ENCODE assay signal across 19 cellular contexts in the genomic region with DNA sequence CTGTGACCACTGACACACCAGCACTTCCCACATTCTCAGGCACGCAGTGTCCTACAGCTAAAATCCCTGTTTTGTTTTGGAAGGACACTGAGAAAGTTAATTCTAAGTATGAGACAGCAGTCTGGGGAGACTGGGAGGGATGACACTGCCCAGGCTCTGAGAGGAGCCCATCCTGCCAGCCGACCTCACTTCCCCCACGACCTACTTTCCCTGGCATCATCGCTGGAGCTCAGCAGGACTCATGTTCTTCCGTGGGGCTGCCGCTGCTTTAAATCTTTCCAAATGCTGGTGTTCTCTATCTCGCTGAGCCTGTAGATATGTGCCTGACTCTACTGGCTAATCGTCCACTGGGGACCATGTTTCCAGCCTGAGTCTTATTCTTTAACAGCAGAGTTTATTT.
DNase-seq lines count a peak whose midpoint lies in the region; ATAC-seq, FAIRE-seq and TF ChIP-seq lines count a peak whose summit lies in the region.
"Had no signal": no experiment of that assay in that cellular context is flagged by ENCODE, and none has a peak within 500 bp of the region (broad histone marks: within the 10 kb centered on the region; RNA-seq: fewer than 3 reads in every experiment).

No MANE protein-coding gene starts in this region.

- H3K4me2 ChIP-seq in neuronal stem cell (ENCODE audit: insufficient read depth, low read length, poor library complexity, severe bottlenecking) = no peak overlapping the region

- H3K23ac ChIP-seq in neuronal stem cell (ENCODE audit: low read depth, low read length, poor library complexity) = no peak overlapping the region

- H2BK12ac ChIP-seq in neuronal stem cell (ENCODE audit: low read length) = no peak overlapping the region

- H3K4me3 ChIP-seq in right cardiac atrium (ENCODE audit: low read length) = no peak overlapping the region
- no peak overlapping the region for H3K4me3 ChIP-seq in neuronal stem cell (ENCODE audit: low read length in 2 of 2)
- H3K4me3 ChIP-seq in pancreas = no peak overlapping the region
- H3K4me3 ChIP-seq: GM12878 had no signal

- no peak overlapping the region for H2BK15ac ChIP-seq in neuronal stem cell (ENCODE audit: low read length)

- peaks cover 27% of the 10 kb centered on the region for H3K27me3 Mint-ChIP-seq in T-helper 17 cell
- H3K27me3 Mint-ChIP-seq: CD4-positive, CD25-positive, alpha-beta regulatory T cell; IgD-negative memory B cell had no signal

- no peak for TF ChIP-seq CTCF in pancreas (IDR thresholded peaks at IDR 0.05)

- 38% methylated on average over 8 of the region's 8 CpGs for WGBS in right cardiac atrium
- no CpG with 5 or more reads among the region's 8 CpGs for WGBS in neuronal stem cell (ENCODE audit: extremely low coverage in 2 of 2, insufficient read length in 2 of 2, insufficient replicate concordance in 1 of 2), 2 donors
- 86 to 87% methylated on average over 8 of the region's 8 CpGs for WGBS in pancreas, 2 donors

- DNase-seq in right cardiac atrium (peak in 1 of 3 donors; percentile 50), Right ventricle myocardium inferior (ENCODE audit: missing footprints) (no peak), T-helper 17 cell (no peak), neuronal stem cell (ENCODE audit: low spot score) (no peak), urothelium cell line (ENCODE audit: low spot score) (no peak), kidney glomerular epithelial cell (lab: John Stamatoyannopoulos, UW) (no peak), pancreas (no peak), DMS153 treated with DMSO at 0.1 percent for 48 hours (lab: John Stamatoyannopoulos, UW; ENCODE audit: unreplicated experiment) (no peak)
- DNase-seq: ACHN; BE2C; CD4-positive, CD25-positive, alpha-beta regulatory T cell; DMS153; DMS79 treated with DMSO at 0.1 percent for 48 hours; GOT3; H9 had no signal

- FAIRE-seq in urothelium cell line (lab: Jason Lieb, UNC) (peak; percentile 66), pancreas (lab: Jason Lieb, UNC) (no peak)
- FAIRE-seq: A204.1, GM12878, HepG2 had no signal

- H3K4me3 Mint-ChIP-seq in T-helper 17 cell = no peak overlapping the region
- H3K4me3 Mint-ChIP-seq: CD4-positive, CD25-positive, alpha-beta regulatory T cell; H9; IgD-negative memory B cell had no signal

- peaks cover 5% of the 10 kb centered on the region for H3K4me1 Mint-ChIP-seq in T-helper 17 cell
- H3K4me1 Mint-ChIP-seq: IgD-negative memory B cell had no signal

- peak overlapping the region; percentile 48 for H3K18ac ChIP-seq in neuronal stem cell (ENCODE audit: low read length)

- H3K36me3 Mint-ChIP-seq in T-helper 17 cell (ENCODE audit: low read depth) = no peaks in the 10 kb centered on the region
- H3K36me3 Mint-ChIP-seq: CD4-positive, CD25-positive, alpha-beta regulatory T cell; IgD-negative memory B cell had no signal

- H3K27ac Mint-ChIP-seq in T-helper 17 cell = peak overlapping the region; percentile 34
- H3K27ac Mint-ChIP-seq: CD4-positive, CD25-positive, alpha-beta regulatory T cell; H9; IgD-negative memory B cell had no signal

- H3K36me3 ChIP-seq in neuronal stem cell (replicated peaks in 1 of 2; ENCODE audit: control insufficient read depth in 2 of 2, insufficient read depth in 2 of 2, low read length in 2 of 2) (no peaks in the 10 kb centered on the region), pancreas (no peaks in the 10 kb centered on the region)
- H3K36me3 ChIP-seq: BE2C had no signal

- ATAC-seq in right cardiac atrium (peak; percentile 60 to 68), Right ventricle myocardium inferior (no peak), T-helper 17 cell (no peak), pancreas (no peak)
- ATAC-seq: GM12878, HepG2 had no signal

- no peak overlapping the region for H2BK120ac ChIP-seq in neuronal stem cell (ENCODE audit: low read depth, low read length)

- H3K27ac ChIP-seq in right cardiac atrium (ENCODE audit: low read length) = peak overlapping the region; percentile 11
- no peak overlapping the region for H3K27ac ChIP-seq in neuronal stem cell (replicated peaks; ENCODE audit: low read length)
- no peak overlapping the region for H3K27ac ChIP-seq in pancreas

- H4K91ac ChIP-seq in neuronal stem cell (ENCODE audit: low read depth, low read length, poor library complexity) = no peak overlapping the region

- H3K14ac ChIP-seq in neuronal stem cell (ENCODE audit: low read length) = no peak overlapping the region

- intact Hi-C loops in right cardiac atrium (cut with DNase I) (no loop called here), Right ventricle myocardium inferior (cut with DNase I) (no loop called here), pancreas (cut with DNase I) (no loop called here)

- H3K4ac ChIP-seq in neuronal stem cell (ENCODE audit: low read length) = no peak overlapping the region

- no peak overlapping the region for H2BK5ac ChIP-seq in neuronal stem cell (ENCODE audit: low read length)

- no peak overlapping the region for H4K8ac ChIP-seq in neuronal stem cell (ENCODE audit: low read depth, low read length)

- H3K27me3 ChIP-seq in right cardiac atrium (ENCODE audit: control insufficient read depth, insufficient read depth) = no peaks in the 10 kb centered on the region
- no peaks in the 10 kb centered on the region for H3K27me3 ChIP-seq in neuronal stem cell (ENCODE audit: control insufficient read depth in 3 of 3, insufficient read depth in 3 of 3, low read depth in 1 of 3, low read length in 3 of 3)
- H3K27me3 ChIP-seq in pancreas = no peaks in the 10 kb centered on the region
- H3K27me3 ChIP-seq: BE2C had no signal

- H3K9me3 ChIP-seq in right cardiac atrium (ENCODE audit: control insufficient read depth, low read length) (no peaks in the 10 kb centered on the region), T-helper 17 cell (ENCODE audit: control insufficient read depth, low read length, poor library complexity, severe bottlenecking) (no peaks in the 10 kb centered on the region), neuronal stem cell (replicated peaks in 1 of 2; ENCODE audit: control insufficient read depth in 2 of 2, insufficient read depth in 1 of 2, low read depth in 1 of 2, low read length in 2 of 2) (no peaks in the 10 kb centered on the region), pancreas (no peaks in the 10 kb centered on the region)
- H3K9me3 ChIP-seq: BE2C had no signal

- H3K4me1 ChIP-seq in right cardiac atrium (ENCODE audit: control insufficient read depth, insufficient read depth, low read length) (peaks cover 8% of the 10 kb centered on the region), neuronal stem cell (ENCODE audit: control insufficient read depth in 2 of 2, insufficient read depth in 1 of 2, low read depth in 1 of 2, low read length in 2 of 2) (peaks cover 2 to 6% of the 10 kb centered on the region in 2 donors), pancreas (no peaks in the 10 kb centered on the region)
- H3K4me1 ChIP-seq: BE2C had no signal

- H3K9ac ChIP-seq in neuronal stem cell (ENCODE audit: low read depth, low read length, poor library complexity) = no peak overlapping the region

- no peak overlapping the region for H2AK5ac ChIP-seq in neuronal stem cell (ENCODE audit: low read depth, low read length)

- H3K79me1 ChIP-seq in neuronal stem cell (ENCODE audit: low read depth, low read length) = no peaks in the 10 kb centered on the region

- no peak overlapping the region for H2AFZ ChIP-seq in neuronal stem cell (ENCODE audit: low read length)

Comparison
In these comparisons a context has a peak if more than half of its experiments do, and no peak if none do; other contexts are left out.
1. ATAC-seq: peak in right cardiac atrium (2 of 2); none in Right ventricle myocardium inferior (single experiment), T-helper 17 cell (single experiment) and pancreas (0 of 4).